In genomic region chr2:226431301-226431955, GRCh38 we compare ENCODE assay signal across 18 cellular contexts.
A peak's percentile ranks its signal among the peaks of the same experiment; 100 is the strongest.
DNase-seq lines count a peak whose midpoint lies in the region; FAIRE-seq and TF ChIP-seq lines count a peak whose summit lies in the region.
"Had no signal": no experiment of that assay in that cellular context is flagged by ENCODE, and none has a peak within 500 bp of the region (broad histone marks: within the 10 kb centered on the region; RNA-seq: fewer than 3 reads in every experiment).

No MANE protein-coding gene starts in this region.

- no peaks in the 10 kb centered on the region for H3K36me3 Mint-ChIP-seq in astrocyte (ENCODE audit: low read depth, unreplicated experiment)

- H3K27me3 ChIP-seq in astrocyte (ENCODE audit: insufficient read depth, low read length) (no peaks in the 10 kb centered on the region), ascending aorta (no peaks in the 10 kb centered on the region)
- H3K27me3 ChIP-seq: cardiac muscle cell had no signal

- TF ChIP-seq CTCF in AG10803 (conservative IDR thresholded peaks at IDR 0.05; ENCODE audit: low read length): no peak
- no peak for TF ChIP-seq CTCF in astrocyte (IDR thresholded peaks at IDR 0.05; ENCODE audit: insufficient read depth, low read depth, low read length)
- TF ChIP-seq CTCF in ascending aorta (IDR thresholded peaks at IDR 0.05): no peak

- H2AFZ ChIP-seq in astrocyte (ENCODE audit: low read depth, low read length): peak overlapping the region; percentile 30
- H2AFZ ChIP-seq: parathyroid adenoma, PC-9 had no signal

- H4K20me1 ChIP-seq in astrocyte (ENCODE audit: insufficient read depth, low read length): no peaks in the 10 kb centered on the region

- H3K27me3 Mint-ChIP-seq in astrocyte (ENCODE audit: low read depth, unreplicated experiment): no peaks in the 10 kb centered on the region

- H3K4me1 ChIP-seq in astrocyte (ENCODE audit: insufficient read depth, low read length) (peaks cover 31% of the 10 kb centered on the region), ascending aorta (no peaks in the 10 kb centered on the region)
- H3K4me1 ChIP-seq: parathyroid adenoma had no signal

- peaks cover 2% of the 10 kb centered on the region for H3K9me3 Mint-ChIP-seq in astrocyte (ENCODE audit: unreplicated experiment)
- H3K9me3 Mint-ChIP-seq: stimulated activated naive CD8-positive, alpha-beta T cell treated with anti-CD3 and anti-CD28 coated beads, Interleukin-15, Interleukin-2, amounts not matched to agents 100 ng/mL and 50 ng/mL, for 24 hours had no signal

- H3K4me2 ChIP-seq in astrocyte (ENCODE audit: low read length): peak overlapping the region; percentile 38
- H3K4me2 ChIP-seq: PC-9 had no signal

- FAIRE-seq in HTR-8/SVneo (lab: Jason Lieb, UNC) (no peak), astrocyte (lab: Jason Lieb, UNC) (peak; percentile 72), GM19239 (lab: Jason Lieb, UNC) (no peak)

- H3K79me2 ChIP-seq in astrocyte (ENCODE audit: insufficient read depth, low read length): no peaks in the 10 kb centered on the region
- H3K79me2 ChIP-seq: parathyroid adenoma had no signal

- no peak overlapping the region for H3K4me3 ChIP-seq in AG10803 (ENCODE audit: low read length)
- no peak overlapping the region for H3K4me3 ChIP-seq in astrocyte (ENCODE audit: insufficient read depth, low read depth, low read length)
- no peak overlapping the region for H3K4me3 ChIP-seq in ascending aorta
- H3K4me3 ChIP-seq: cardiac muscle cell, PC-9 had no signal

- no peaks in the 10 kb centered on the region for H3K36me3 ChIP-seq in astrocyte (ENCODE audit: insufficient read depth, low read length)
- no peaks in the 10 kb centered on the region for H3K36me3 ChIP-seq in ascending aorta
- H3K36me3 ChIP-seq: cardiac muscle cell had no signal

- H3K27ac Mint-ChIP-seq in astrocyte (ENCODE audit: unreplicated experiment): peak overlapping the region; percentile 51
- H3K27ac Mint-ChIP-seq: stimulated activated naive CD8-positive, alpha-beta T cell treated with anti-CD3 and anti-CD28 coated beads, Interleukin-15, Interleukin-2, amounts not matched to agents 100 ng/mL and 50 ng/mL, for 24 hours had no signal

- H3K9me3 ChIP-seq in astrocyte (ENCODE audit: insufficient read depth, low read depth, low read length) (no peaks in the 10 kb centered on the region), ascending aorta (no peaks in the 10 kb centered on the region)

- H3K27ac ChIP-seq in astrocyte (ENCODE audit: low read depth, low read length): peak overlapping the region; percentile 41
- H3K27ac ChIP-seq in ascending aorta: no peak overlapping the region
- H3K27ac ChIP-seq: cardiac muscle cell, HL-60, parathyroid adenoma, PC-9 had no signal

- no peak overlapping the region for H3K9ac ChIP-seq in astrocyte (ENCODE audit: low read length)
- H3K9ac ChIP-seq: parathyroid adenoma had no signal

- intact Hi-C loops in ascending aorta (cut with DNase I): no loop called here

- peaks cover 46% of the 10 kb centered on the region for H3K4me1 Mint-ChIP-seq in astrocyte (ENCODE audit: low read depth, unreplicated experiment)

- no peak overlapping the region for H3K4me3 Mint-ChIP-seq in astrocyte (ENCODE audit: unreplicated experiment)
- H3K4me3 Mint-ChIP-seq: stimulated activated naive CD8-positive, alpha-beta T cell treated with anti-CD3 and anti-CD28 coated beads, Interleukin-15, Interleukin-2, amounts not matched to agents 100 ng/mL and 50 ng/mL, for 24 hours had no signal

- DNase-seq in AG10803 (ENCODE audit: low read depth) (peak; percentile 86), HTR-8/SVneo (ENCODE audit: insufficient read length, low spot score) (peak; percentile 36), astrocyte (ENCODE audit: low read depth) (peak; percentile 59), left kidney (ENCODE audit: low read depth, low spot score) (peak; percentile 90), GM19239 (ENCODE audit: insufficient read length, low spot score) (no peak), NCI-H187 (lab: John Stamatoyannopoulos, UW) (no peak), NK-92 (lab: John Stamatoyannopoulos, UW; ENCODE audit: unreplicated experiment) (no peak), ascending aorta (ENCODE audit: low spot score in 2 of 2) (no peak)
- DNase-seq: activated CD4-positive, CD25-positive, alpha-beta regulatory T cell; DND-41; NCI-H1694 treated with DMSO at 0.1 percent for 48 hours; NCI-H526; stimulated activated CD4-positive, alpha-beta T cell treated with anti-CD3 and anti-CD28 coated beads, Interleukin-12 subunit alpha, Interleukin-12 subunit beta, amount 100 ng/mL, for 4 hours had no signal

Comparison
In these comparisons a context has a peak if more than half of its experiments do, and no peak if none do; other contexts are left out.
1. DNase-seq: peak in AG10803 (single experiment), HTR-8/SVneo (single experiment), astrocyte (single experiment) and left kidney (single experiment); none in GM19239 (single experiment), NCI-H187 (0 of 2), NK-92 (single experiment) and ascending aorta (0 of 2).